In the genomic region with DNA sequence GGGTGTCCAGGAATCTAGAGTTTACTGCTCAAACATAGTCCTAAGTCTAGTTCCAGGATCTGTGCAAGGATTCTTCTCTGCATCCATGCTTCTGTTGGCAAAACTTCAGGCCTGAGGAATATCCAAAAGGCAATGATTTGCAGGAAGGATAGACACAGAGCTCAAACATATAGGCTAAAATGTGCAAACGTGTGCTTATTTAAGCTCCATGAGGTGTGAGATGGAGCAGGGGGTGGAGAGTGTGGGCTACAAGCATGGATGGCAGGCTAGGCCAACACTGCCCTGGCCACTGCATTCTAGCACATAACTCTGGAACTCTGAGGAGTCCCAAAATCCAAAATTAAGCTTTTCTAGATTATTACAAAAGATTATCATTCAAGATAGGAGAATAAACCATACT, we compare ENCODE assay signal across 36 cellular contexts.
"Had no signal": no experiment of that assay in that cellular context is flagged by ENCODE, and none has a peak within 500 bp of the region (broad histone marks: within the 10 kb centered on the region; RNA-seq: fewer than 3 reads in every experiment).

No MANE protein-coding gene starts in this region.

- H3K4me3 ChIP-seq: adrenal gland, gastrocnemius medialis, left ventricle myocardium inferior, lung, pancreas, psoas muscle, sigmoid colon, smooth muscle cell, upper lobe of left lung, vagina had no signal

- DNase-seq: activated CD4-positive, alpha-beta memory T cell treated with anti-CD3 and anti-CD28 coated beads for 36 hours; activated CD4-positive, alpha-beta T cell treated with anti-CD3 and anti-CD28 coated beads, Interleukin-2, amount 10 ng/mL, durations not matched to agents 24 days and 14 days; activated CD4-positive, CD25-positive, alpha-beta regulatory T cell treated with anti-CD3 and anti-CD28 coated beads, Interleukin-2, amount 50 U/mL, for 72 hours; activated CD8-positive, alpha-beta memory T cell treated with anti-CD3 and anti-CD28 coated beads, Interleukin-2, amount 50 U/mL, for 4 hours; activated effector memory CD4-positive, alpha-beta T cell treated with anti-CD3 and anti-CD28 coated beads, Interleukin-2, amount 50 U/mL, for 16 hours; activated naive CD4-positive, alpha-beta T cell treated with anti-CD3 and anti-CD28 coated beads for 36 hours; activated naive CD8-positive, alpha-beta T cell treated with anti-CD3 and anti-CD28 coated beads for 36 hours; activated T-cell treated with anti-CD3 and anti-CD28 coated beads, Interleukin-2, amount 50 U/mL, for 1 hour; adrenal gland; aorta; cortex of kidney; effector memory CD8-positive, alpha-beta T cell; erythroblast; gastrocnemius medialis; glutamatergic neuron; left ventricle myocardium inferior; midbrain; naive thymus-derived CD4-positive, alpha-beta T cell; nucleus accumbens; pancreas; psoas muscle; sigmoid colon; stimulated activated CD4-positive, alpha-beta T cell treated with anti-CD3 and anti-CD28 coated beads, Interleukin-1b, Interleukin-23, amount 100 ng/mL, for 48 hours; stimulated activated CD4-positive, alpha-beta T cell treated with anti-CD3 and anti-CD28 coated beads, Interleukin-4, amount 100 ng/mL, for 4 hours; stimulated activated CD8-positive, alpha-beta memory T cell treated with anti-CD3 and anti-CD28 coated beads, Interleukin-4, amount 100 ng/mL, for 48 hours; stimulated activated naive CD8-positive, alpha-beta T cell treated with anti-CD3 and anti-CD28 coated beads, Interleukin-15, amount 100 ng/mL, for 72 hours; substantia nigra; upper lobe of left lung; WERI-Rb-1 had no signal

- H3K27me3 Mint-ChIP-seq: activated CD4-positive, alpha-beta T cell treated with anti-CD3 and anti-CD28 coated beads, Interleukin-2, amount 10 ng/mL, durations not matched to agents 24 days and 14 days; stimulated activated memory B cell treated with anti-CD40 and anti-IgM and Interleukin-4, amounts not matched to agents 10 μg/mL and 1 μg/mL and 100 μg/mL, for 72 hours; stimulated activated naive CD8-positive, alpha-beta T cell treated with anti-CD3 and anti-CD28 coated beads, Interleukin-15, amount 100 ng/mL, for 72 hours had no signal

- H3K27ac Mint-ChIP-seq: activated CD4-positive, alpha-beta memory T cell treated with anti-CD3 and anti-CD28 coated beads for 36 hours; activated CD4-positive, alpha-beta T cell treated with anti-CD3 and anti-CD28 coated beads, Interleukin-2, amount 10 ng/mL, durations not matched to agents 24 days and 14 days; activated naive CD4-positive, alpha-beta T cell treated with anti-CD3 and anti-CD28 coated beads for 36 hours; activated naive CD8-positive, alpha-beta T cell treated with anti-CD3 and anti-CD28 coated beads for 36 hours; activated T-helper 1 cell treated with anti-CD3 and anti-CD28 coated beads, Interleukin-12 subunit alpha, Interleukin-12 subunit beta, Interleukin-2, Interleukin-4 antibody, amounts not matched to agents 30 ng/mL and 10 ng/mL and 1 ng/mL, durations not matched to agents 14 hours and 24 hours and 36 hours; effector memory CD8-positive, alpha-beta T cell; naive thymus-derived CD4-positive, alpha-beta T cell; stimulated activated memory B cell treated with anti-CD40 and anti-IgM and Interleukin-4, amounts not matched to agents 10 μg/mL and 1 μg/mL and 100 μg/mL, for 72 hours; stimulated activated naive CD8-positive, alpha-beta T cell treated with anti-CD3 and anti-CD28 coated beads, Interleukin-15, amount 100 ng/mL, for 72 hours had no signal

- H3K36me3 ChIP-seq: adrenal gland, brain microvascular endothelial cell, gastrocnemius medialis, left ventricle myocardium inferior, pancreas, sigmoid colon, upper lobe of left lung, vagina, WERI-Rb-1 had no signal

- H3K4me1 ChIP-seq: adrenal gland, gastrocnemius medialis, left ventricle myocardium inferior, pancreas, psoas muscle, upper lobe of left lung, vagina had no signal

- H3K9me3 Mint-ChIP-seq: activated CD4-positive, alpha-beta memory T cell treated with anti-CD3 and anti-CD28 coated beads for 36 hours; activated CD4-positive, alpha-beta T cell treated with anti-CD3 and anti-CD28 coated beads, Interleukin-2, amount 10 ng/mL, durations not matched to agents 24 days and 14 days; activated naive CD4-positive, alpha-beta T cell treated with anti-CD3 and anti-CD28 coated beads for 36 hours; activated T-helper 1 cell treated with anti-CD3 and anti-CD28 coated beads, Interleukin-12 subunit alpha, Interleukin-12 subunit beta, Interleukin-2, Interleukin-4 antibody, amounts not matched to agents 30 ng/mL and 10 ng/mL and 1 ng/mL, durations not matched to agents 14 hours and 24 hours and 36 hours had no signal

- H3K4me3 Mint-ChIP-seq: activated CD4-positive, alpha-beta memory T cell treated with anti-CD3 and anti-CD28 coated beads for 36 hours; activated CD4-positive, alpha-beta T cell treated with anti-CD3 and anti-CD28 coated beads, Interleukin-2, amount 10 ng/mL, durations not matched to agents 24 days and 14 days; activated naive CD4-positive, alpha-beta T cell treated with anti-CD3 and anti-CD28 coated beads for 36 hours; activated naive CD8-positive, alpha-beta T cell treated with anti-CD3 and anti-CD28 coated beads for 36 hours; activated T-helper 1 cell treated with anti-CD3 and anti-CD28 coated beads, Interleukin-12 subunit alpha, Interleukin-12 subunit beta, Interleukin-2, Interleukin-4 antibody, amounts not matched to agents 30 ng/mL and 10 ng/mL and 1 ng/mL, durations not matched to agents 14 hours and 24 hours and 36 hours; effector memory CD8-positive, alpha-beta T cell; naive thymus-derived CD4-positive, alpha-beta T cell; neural crest cell; stimulated activated memory B cell treated with anti-CD40 and anti-IgM and Interleukin-4, amounts not matched to agents 10 μg/mL and 1 μg/mL and 100 μg/mL, for 72 hours; stimulated activated naive CD8-positive, alpha-beta T cell treated with anti-CD3 and anti-CD28 coated beads, Interleukin-15, amount 100 ng/mL, for 72 hours had no signal

- H3K4me2 ChIP-seq: smooth muscle cell had no signal

- ATAC-seq: effector memory CD8-positive, alpha-beta T cell; gastrocnemius medialis; naive thymus-derived CD4-positive, alpha-beta T cell; pancreas; psoas muscle; stimulated activated naive CD8-positive, alpha-beta T cell treated with anti-CD3 and anti-CD28 coated beads, Interleukin-15, amount 100 ng/mL, for 72 hours had no signal

- H3K27me3 ChIP-seq: adrenal gland, brain microvascular endothelial cell, sigmoid colon, upper lobe of left lung, vagina had no signal

- H3K27ac ChIP-seq: adrenal gland, brain microvascular endothelial cell, gastrocnemius medialis, left ventricle myocardium inferior, pancreas, psoas muscle, sigmoid colon, upper lobe of left lung, vagina, WERI-Rb-1 had no signal

- H3K36me3 Mint-ChIP-seq: activated CD4-positive, alpha-beta memory T cell treated with anti-CD3 and anti-CD28 coated beads for 36 hours; activated naive CD8-positive, alpha-beta T cell treated with anti-CD3 and anti-CD28 coated beads for 36 hours; naive thymus-derived CD4-positive, alpha-beta T cell; stimulated activated memory B cell treated with anti-CD40 and anti-IgM and Interleukin-4, amounts not matched to agents 10 μg/mL and 1 μg/mL and 100 μg/mL, for 72 hours had no signal

- H3K4me1 Mint-ChIP-seq: activated CD4-positive, alpha-beta T cell treated with anti-CD3 and anti-CD28 coated beads, Interleukin-2, amount 10 ng/mL, durations not matched to agents 24 days and 14 days; activated naive CD8-positive, alpha-beta T cell treated with anti-CD3 and anti-CD28 coated beads for 36 hours; naive thymus-derived CD4-positive, alpha-beta T cell; stimulated activated memory B cell treated with anti-CD40 and anti-IgM and Interleukin-4, amounts not matched to agents 10 μg/mL and 1 μg/mL and 100 μg/mL, for 72 hours; stimulated activated naive CD8-positive, alpha-beta T cell treated with anti-CD3 and anti-CD28 coated beads, Interleukin-15, amount 100 ng/mL, for 72 hours had no signal

- H3K9me3 ChIP-seq: adrenal gland, gastrocnemius medialis, left ventricle myocardium inferior, pancreas, psoas muscle, sigmoid colon, upper lobe of left lung, vagina had no signal
